Comparison of ENCODE assay signal across 11 cellular contexts in genomic region chr17:59643159-59643857, GRCh38. TPM values are rescaled to one million over a fixed set of nuclear protein-coding genes. Genes with fewer than 3 reads are reported as not detected.
A peak's percentile ranks its signal among the peaks of the same experiment; 100 is the strongest.
DNase-seq lines count a peak whose midpoint lies in the region; ATAC-seq and TF ChIP-seq lines count a peak whose summit lies in the region.
"Had no signal": no experiment of that assay in that cellular context is flagged by ENCODE, and none has a peak within 500 bp of the region (broad histone marks: within the 10 kb centered on the region; RNA-seq: fewer than 3 reads in every experiment).

No MANE protein-coding gene starts in this region.

- ATAC-seq in Right ventricle myocardium inferior = peak; percentile 42
- ATAC-seq in T-helper 17 cell = no peak
- peak; percentile 45 to 56 for ATAC-seq in right cardiac atrium
- ATAC-seq in HG02970 (IDR thresholded peaks at IDR 0.05; ENCODE audit: low FRiP score, unreplicated experiment) = no peak
- no peak for ATAC-seq in activated naive CD4-positive, alpha-beta T cell treated with anti-CD3 and anti-CD28 coated beads, Interleukin-2, amount 50 U/mL, for 72 hours
- no peak for ATAC-seq in aorta (ENCODE audit: low FRiP score)
- ATAC-seq: sciatic nerve had no signal

- intact Hi-C loops in Right ventricle myocardium inferior (cut with DNase I) = no loop called here
- intact Hi-C loops in cardiac septum (cut with DNase I) = no loop called here
- intact Hi-C loops in right cardiac atrium (cut with DNase I) = no loop called here
- intact Hi-C loops in aorta (cut with DNase I) = no loop called here

- 76% methylated on average over 4 of the region's 4 CpGs for WGBS in right cardiac atrium
- WGBS in aorta, 2 donors = 34 to 39% methylated on average over 4 of the region's 4 CpGs

- no peaks in the 10 kb centered on the region for H3K9me3 Mint-ChIP-seq in type B pancreatic cell
- H3K9me3 Mint-ChIP-seq in activated naive CD4-positive, alpha-beta T cell treated with anti-CD3 and anti-CD28 coated beads, Interleukin-2, amount 50 U/mL, for 72 hours = no peaks in the 10 kb centered on the region
- H3K9me3 Mint-ChIP-seq: activated naive CD8-positive, alpha-beta T cell treated with anti-CD3 and anti-CD28 coated beads, Interleukin-2, amount 10 ng/mL, durations not matched to agents 7 days and 5 days had no signal

- TF ChIP-seq CTCF in type B pancreatic cell (conservative IDR thresholded peaks at IDR 0.05) = no peak

- H3K36me3 Mint-ChIP-seq in T-helper 17 cell (ENCODE audit: low read depth) (peaks cover 4% of the 10 kb centered on the region), type B pancreatic cell (peaks cover 15% of the 10 kb centered on the region)
- H3K36me3 Mint-ChIP-seq in activated naive CD4-positive, alpha-beta T cell treated with anti-CD3 and anti-CD28 coated beads, Interleukin-2, amount 50 U/mL, for 72 hours = peaks cover 0 to 18% of the 10 kb centered on the region in 2 donors

- H3K4me1 ChIP-seq in right cardiac atrium (ENCODE audit: control insufficient read depth, insufficient read depth, low read length) (peaks cover 2% of the 10 kb centered on the region), aorta (ENCODE audit: control insufficient read depth in 1 of 2, insufficient read depth in 2 of 2, low read length in 2 of 2) (peaks cover 2 to 11% of the 10 kb centered on the region in 2 donors)

- H3K36me3 ChIP-seq in aorta (ENCODE audit: control insufficient read depth in 1 of 2, insufficient read depth in 2 of 2, low read length in 1 of 2) = no peaks in the 10 kb centered on the region

- H3K27ac ChIP-seq in right cardiac atrium (ENCODE audit: low read length) = no peak overlapping the region
- no peak overlapping the region for H3K27ac ChIP-seq in aorta (ENCODE audit: low read depth in 1 of 2, low read length in 2 of 2)

- H3K9me3 ChIP-seq in T-helper 17 cell (ENCODE audit: control insufficient read depth, low read length, poor library complexity, severe bottlenecking) = no peaks in the 10 kb centered on the region
- H3K9me3 ChIP-seq in right cardiac atrium (ENCODE audit: control insufficient read depth, low read length) = no peaks in the 10 kb centered on the region
- H3K9me3 ChIP-seq in aorta (ENCODE audit: control insufficient read depth, low read length) = no peaks in the 10 kb centered on the region

- no peaks in the 10 kb centered on the region for H3K27me3 ChIP-seq in right cardiac atrium (ENCODE audit: control insufficient read depth, insufficient read depth)
- H3K27me3 ChIP-seq in aorta (ENCODE audit: control insufficient read depth in 1 of 2, insufficient read depth in 2 of 2, low read length in 1 of 2) = no peaks in the 10 kb centered on the region

- H3K27me3 Mint-ChIP-seq in T-helper 17 cell (no peaks in the 10 kb centered on the region), type B pancreatic cell (no peaks in the 10 kb centered on the region)
- H3K27me3 Mint-ChIP-seq: activated naive CD8-positive, alpha-beta T cell treated with anti-CD3 and anti-CD28 coated beads, Interleukin-2, amount 10 ng/mL, durations not matched to agents 7 days and 5 days had no signal

- H3K4me3 ChIP-seq in right cardiac atrium (ENCODE audit: low read length) = no peak overlapping the region
- H3K4me3 ChIP-seq in aorta (ENCODE audit: low read length in 2 of 2) = no peak overlapping the region

- H3K4me3 Mint-ChIP-seq in T-helper 17 cell (no peak overlapping the region), type B pancreatic cell (no peak overlapping the region)
- H3K4me3 Mint-ChIP-seq: activated naive CD8-positive, alpha-beta T cell treated with anti-CD3 and anti-CD28 coated beads, Interleukin-2, amount 10 ng/mL, durations not matched to agents 7 days and 5 days had no signal

- peaks cover 34% of the 10 kb centered on the region for H3K4me1 Mint-ChIP-seq in T-helper 17 cell
- H3K4me1 Mint-ChIP-seq in type B pancreatic cell (ENCODE audit: unreplicated experiment) = peaks cover 21% of the 10 kb centered on the region

- no peak for DNase-seq in Right ventricle myocardium inferior (ENCODE audit: missing footprints)
- no peak for DNase-seq in cardiac septum (ENCODE audit: low spot score)
- DNase-seq in T-helper 17 cell = no peak
- no peak for DNase-seq in right cardiac atrium
- DNase-seq in type B pancreatic cell (ENCODE audit: extremely low spot score, unreplicated experiment) = no peak
- no peak for DNase-seq in activated naive CD4-positive, alpha-beta T cell treated with anti-CD3 and anti-CD28 coated beads, Interleukin-2, amount 50 U/mL, for 72 hours (ENCODE audit: low spot score in 2 of 2)
- no peak for DNase-seq in aorta
- DNase-seq: activated naive CD8-positive, alpha-beta T cell treated with anti-CD3 and anti-CD28 coated beads, Interleukin-2, amount 10 ng/mL, durations not matched to agents 7 days and 5 days; NCI-H2081 had no signal

- H3K27ac Mint-ChIP-seq in T-helper 17 cell = peak overlapping the region; percentile 84
- peak overlapping the region; percentile 85 for H3K27ac Mint-ChIP-seq in type B pancreatic cell
- H3K27ac Mint-ChIP-seq in activated naive CD4-positive, alpha-beta T cell treated with anti-CD3 and anti-CD28 coated beads, Interleukin-2, amount 50 U/mL, for 72 hours = no peak overlapping the region
- H3K27ac Mint-ChIP-seq: activated naive CD8-positive, alpha-beta T cell treated with anti-CD3 and anti-CD28 coated beads, Interleukin-2, amount 10 ng/mL, durations not matched to agents 7 days and 5 days had no signal

RNA-seq across cellular contexts. Expression of gene CLTC, which starts 23.6 kb away (rescaled TPM):
- total RNA-seq in Right ventricle myocardium inferior (136 TPM), cardiac septum (204 TPM), T-helper 17 cell (10 to 100 TPM; 87.7 to 89.3 TPM), right cardiac atrium (100 to 1,000 TPM; 141 to 203 (median 186) TPM), type B pancreatic cell (ENCODE audit: low replicate concordance) (209 and 262 TPM in 2 replicates), aorta (100 to 1,000 TPM; 243 to 289 TPM)
- polyA plus RNA-seq in right cardiac atrium (108 TPM), aorta (10 to 100 TPM; 37.4 to 87.3 TPM)
- 100 to 1,000 TPM; 156 to 184 TPM for total RNA-seq in activated naive CD4-positive, alpha-beta T cell treated with anti-CD3 and anti-CD28 coated beads, Interleukin-2, amount 50 U/mL, for 72 hours

Comparison
In these comparisons a context has a peak if more than half of its experiments do, and no peak if none do; other contexts are left out.
1. ATAC-seq: peak in Right ventricle myocardium inferior (single experiment) and right cardiac atrium (2 of 2); none in T-helper 17 cell (single experiment), HG02970 (single experiment), activated naive CD4-positive, alpha-beta T cell treated with anti-CD3 and anti-CD28 coated beads, Interleukin-2, amount 50 U/mL, for 72 hours (0 of 2) and aorta (single experiment).
2. H3K27ac Mint-ChIP-seq: peak in T-helper 17 cell (single experiment) and type B pancreatic cell (single experiment); none in activated naive CD4-positive, alpha-beta T cell treated with anti-CD3 and anti-CD28 coated beads, Interleukin-2, amount 50 U/mL, for 72 hours (0 of 2).